14 cellular contexts compared by ENCODE assay signal in the genomic region with DNA sequence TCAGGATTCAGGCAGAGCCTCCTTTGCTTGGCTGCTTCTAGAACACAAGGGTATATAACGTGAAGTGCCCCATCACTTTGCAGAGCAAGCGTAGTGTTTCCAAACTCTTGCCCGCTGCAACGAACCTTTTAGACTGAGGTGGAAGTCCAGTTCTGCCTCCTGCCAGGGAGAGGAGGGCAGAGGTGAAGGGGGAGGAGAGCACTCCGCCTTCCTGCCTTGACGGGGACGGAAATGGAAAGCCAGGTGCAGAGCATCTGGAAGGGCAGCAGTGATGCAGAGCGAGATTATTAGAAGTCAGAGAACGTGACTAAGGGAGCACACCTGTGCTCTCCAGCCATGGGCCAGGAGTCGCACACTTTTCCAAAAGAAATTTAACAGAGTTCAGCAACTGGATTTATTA.
DNase-seq lines count a peak whose midpoint lies in the region; ATAC-seq, FAIRE-seq and TF ChIP-seq lines count a peak whose summit lies in the region.
"Had no signal": no experiment of that assay in that cellular context is flagged by ENCODE, and none has a peak within 500 bp of the region (broad histone marks: within the 10 kb centered on the region; RNA-seq: fewer than 3 reads in every experiment).

No MANE protein-coding gene starts in this region.

- H3K4me3 ChIP-seq in BLaER1 treated with 17β-estradiol and CSF1 and Interleukin-3, amounts not matched to agents 10 nM and 100 nM: no peak overlapping the region
- H3K4me3 ChIP-seq in GM12878 (no peak overlapping the region), mucosa of rectum (ENCODE audit: low read length in 2 of 2) (no peak overlapping the region), dorsolateral prefrontal cortex (no peak overlapping the region)
- H3K4me3 ChIP-seq: left lung had no signal

- BruUV-seq in GM12878 (replicated peaks; lab: Mats Ljungman, UMichigan): no TSS peak

- no peaks in the 10 kb centered on the region for H3K9me3 ChIP-seq in BLaER1 treated with 17β-estradiol and CSF1 and Interleukin-3, amounts not matched to agents 10 nM and 100 nM (replicated peaks in 1 of 11)
- H3K9me3 ChIP-seq in GM12878 (replicated peaks; ENCODE audit: control insufficient read depth, insufficient read depth, low read length) (no peaks in the 10 kb centered on the region), mucosa of rectum (ENCODE audit: control insufficient read depth in 2 of 2, low read length in 2 of 2) (no peaks in the 10 kb centered on the region)
- H3K9me3 ChIP-seq: left lung had no signal

- POLR2A ChIA-PET in GM12878 (lab: Charles Lee): interaction anchor here (1.3 kb wide), 1 partner anchor 29 kb away, joined by 3 read pairs; no protein-coding TSS in a partner anchor

- no peak for DNase-seq in GM12878 (ENCODE audit: low read depth, low spot score)
- DNase-seq in SW480 (ENCODE audit: low spot score): no peak
- DNase-seq in dorsolateral prefrontal cortex: no peak
- DNase-seq in MV-4-11 (lab: John Stamatoyannopoulos, UW): no peak
- DNase-seq: GDM1; left lung; NCI-H1436 treated with DMSO at 0.1 percent for 48 hours; NCI-H82; stimulated activated CD8-positive, alpha-beta memory T cell treated with anti-CD3 and anti-CD28 coated beads, Interleukin-4, amount 100 ng/mL, for 48 hours had no signal

- H4K20me1 ChIP-seq in BLaER1 treated with 17β-estradiol and CSF1 and Interleukin-3, amounts not matched to agents 10 nM and 100 nM: peaks cover 76 to 100% (median 100%) of the 10 kb centered on the region in 11 experiments
- peaks cover 6% of the 10 kb centered on the region; the same call in 1 of the 2 replicates for H4K20me1 ChIP-seq in GM12878 (ENCODE audit: control insufficient read depth, insufficient read depth)

- CTCF ChIA-PET in GM12878 (lab: Yijun Ruan, JAX): interaction anchor here (0.9 kb wide), 1 partner anchor 84 kb away, joined by 3 read pairs; no protein-coding TSS in a partner anchor

- FAIRE-seq in GM12878 (lab: Jason Lieb, UNC): no peak
- FAIRE-seq: frontal cortex had no signal

- WGBS in GM12878 (ENCODE audit: insufficient coverage, insufficient replicate concordance, low lambda C conversion rate, missing lambda C conversion rate): 86% methylated on average over 10 of the region's 10 CpGs

- H3K79me2 ChIP-seq in GM12878 (ENCODE audit: control insufficient read depth, insufficient read depth, low read length): peaks cover 85% of the 10 kb centered on the region

- ATAC-seq in GM21447 (IDR thresholded peaks at IDR 0.05; ENCODE audit: unreplicated experiment): peak; percentile 48
- no peak for ATAC-seq in GM12878
- no peak for ATAC-seq in HG02973 (IDR thresholded peaks at IDR 0.05; ENCODE audit: unreplicated experiment)
- ATAC-seq: left lung had no signal

- peak overlapping the region; percentile 67 to 89 (median 85); a peak in 20 of 22 replicates for H3K4me2 ChIP-seq in BLaER1 treated with 17β-estradiol and CSF1 and Interleukin-3, amounts not matched to agents 10 nM and 100 nM
- H3K4me2 ChIP-seq in GM12878 (ENCODE audit: control insufficient read depth, insufficient read depth): 0 out of 2 replicates have a peak overlapping the region, but pooled peaks have one; percentile 27

- no peak overlapping the region for H2AFZ ChIP-seq in GM12878 (ENCODE audit: control insufficient read depth, low read depth, low read length)

- TF ChIP-seq POLR2A in GM12878 (IDR thresholded peaks at IDR 0.05; ENCODE audit: low read depth, low read length): no peak

- no peak for TF ChIP-seq RAD21 in GM12878 (IDR thresholded peaks at IDR 0.05; ENCODE audit: insufficient read depth, low read depth, low read length)

- peak overlapping the region in 1 of 11 experiments; percentile 60; a peak in 3 of 22 replicates for H3K9ac ChIP-seq in BLaER1 treated with 17β-estradiol and CSF1 and Interleukin-3, amounts not matched to agents 10 nM and 100 nM
- H3K9ac ChIP-seq in GM12878 (ENCODE audit: control insufficient read depth, insufficient read depth, low read length): no peak overlapping the region
- no peak overlapping the region for H3K9ac ChIP-seq in mucosa of rectum (ENCODE audit: low read depth in 1 of 2, low read length in 2 of 2)

- RAD21 ChIA-PET in GM12878 (lab: Charles Lee; ENCODE audit: unreplicated experiment): no interaction called here

- SMC1A ChIA-PET in GM12878 (lab: Charles Lee; ENCODE audit: uncharacterized antibody, unreplicated experiment): no interaction called here

- peak overlapping the region in 3 of 11 experiments; percentile 14 to 65 (median 60); a peak in 3 of 22 replicates for H3K27ac ChIP-seq in BLaER1 treated with 17β-estradiol and CSF1 and Interleukin-3, amounts not matched to agents 10 nM and 100 nM
- no peak overlapping the region for H3K27ac ChIP-seq in GM12878 (ENCODE audit: control insufficient read depth, insufficient read depth)
- H3K27ac ChIP-seq in mucosa of rectum (ENCODE audit: low read depth in 2 of 2, low read length in 2 of 2): peak overlapping the region; percentile 25 to 46
- no peak overlapping the region for H3K27ac ChIP-seq in dorsolateral prefrontal cortex

- H3K4me1 ChIP-seq in BLaER1 treated with 17β-estradiol and CSF1 and Interleukin-3, amounts not matched to agents 10 nM and 100 nM: peaks cover 70 to 89% (median 78%) of the 10 kb centered on the region in 10 experiments
- peaks cover 16% of the 10 kb centered on the region for H3K4me1 ChIP-seq in GM12878 (ENCODE audit: control insufficient read depth, insufficient read depth, low read length)
- peaks cover 42 to 53% of the 10 kb centered on the region in 2 donors for H3K4me1 ChIP-seq in mucosa of rectum (ENCODE audit: control insufficient read depth in 2 of 2, insufficient read depth in 2 of 2, low read length in 2 of 2)

- no peak for TF ChIP-seq CTCF in GM12878 (IDR thresholded peaks at IDR 0.05 in 2 of 3, conservative IDR thresholded peaks at IDR 0.05 in 1 of 3; ENCODE audit: control insufficient read depth in 2 of 3, extremely low read depth in 1 of 3, insufficient read depth in 1 of 3, low read depth in 3 of 3, low read length in 3 of 3)
- TF ChIP-seq CTCF in dorsolateral prefrontal cortex (IDR thresholded peaks at IDR 0.05 in 54 of 56, conservative IDR thresholded peaks at IDR 0.05 in 2 of 56; ENCODE audit: low read depth in 1 of 56, partially characterized antibody in 56 of 56): no peak

- no peak for TF ChIP-seq EP300 in GM12878 (IDR thresholded peaks at IDR 0.05; ENCODE audit: borderline replicate concordance in 1 of 2, control insufficient read depth in 1 of 2, low read depth in 2 of 2, low read length in 2 of 2)

- intact Hi-C loops in GM12878 (cut with micrococcal nuclease; ENCODE audit: unreplicated experiment): no loop called here
- intact Hi-C loops in dorsolateral prefrontal cortex (cut with DNase I): no loop called here

- in situ Hi-C loops in GM12878 (cut with MboI): no loop called here

- H3K36me3 ChIP-seq in BLaER1 treated with 17β-estradiol and CSF1 and Interleukin-3, amounts not matched to agents 10 nM and 100 nM: peaks cover under 1 to 58% (median 6%) of the 10 kb centered on the region in 11 experiments; a peak in 17 of 22 replicates
- H3K36me3 ChIP-seq in GM12878 (ENCODE audit: control insufficient read depth in 2 of 2, insufficient read depth in 2 of 2, low read length in 1 of 2) (peaks cover 2 to 4% of the 10 kb centered on the region in 2 experiments; a peak in 3 of 4 replicates), mucosa of rectum (ENCODE audit: control insufficient read depth in 2 of 2, insufficient read depth in 2 of 2, low read length in 2 of 2) (peaks cover 0 to 2% of the 10 kb centered on the region in 2 donors)
- H3K36me3 ChIP-seq: left lung had no signal

- no peaks in the 10 kb centered on the region for H3K27me3 ChIP-seq in BLaER1 treated with 17β-estradiol and CSF1 and Interleukin-3, amounts not matched to agents 10 nM and 100 nM
- no peaks in the 10 kb centered on the region for H3K27me3 ChIP-seq in GM12878 (replicated peaks in 1 of 2; ENCODE audit: control insufficient read depth in 2 of 2, insufficient read depth in 2 of 2, low read length in 1 of 2)
- no peaks in the 10 kb centered on the region for H3K27me3 ChIP-seq in mucosa of rectum (ENCODE audit: control insufficient read depth in 2 of 2, insufficient read depth in 2 of 2, low read length in 2 of 2)
- no peaks in the 10 kb centered on the region for H3K27me3 ChIP-seq in dorsolateral prefrontal cortex
- H3K27me3 ChIP-seq: left lung had no signal

TF ChIP-seq in GM12878, 131 proteins besides CTCF, POLR2A, EP300 and RAD21:
- TF ChIP-seq ZNF217 (IDR thresholded peaks at IDR 0.05) (no peak), TCF3 (IDR thresholded peaks at IDR 0.05; ENCODE audit: borderline replicate concordance, insufficient read depth, low read depth, low read length) (peak; percentile 61; the same call in 1 of the 2 replicates), TCF12 (IDR thresholded peaks at IDR 0.05; ENCODE audit: low read depth, low read length) (0 out of 2 replicates have a peak, but pooled peaks have one; percentile 13)
- TF ChIP-seq, protein P1, sequence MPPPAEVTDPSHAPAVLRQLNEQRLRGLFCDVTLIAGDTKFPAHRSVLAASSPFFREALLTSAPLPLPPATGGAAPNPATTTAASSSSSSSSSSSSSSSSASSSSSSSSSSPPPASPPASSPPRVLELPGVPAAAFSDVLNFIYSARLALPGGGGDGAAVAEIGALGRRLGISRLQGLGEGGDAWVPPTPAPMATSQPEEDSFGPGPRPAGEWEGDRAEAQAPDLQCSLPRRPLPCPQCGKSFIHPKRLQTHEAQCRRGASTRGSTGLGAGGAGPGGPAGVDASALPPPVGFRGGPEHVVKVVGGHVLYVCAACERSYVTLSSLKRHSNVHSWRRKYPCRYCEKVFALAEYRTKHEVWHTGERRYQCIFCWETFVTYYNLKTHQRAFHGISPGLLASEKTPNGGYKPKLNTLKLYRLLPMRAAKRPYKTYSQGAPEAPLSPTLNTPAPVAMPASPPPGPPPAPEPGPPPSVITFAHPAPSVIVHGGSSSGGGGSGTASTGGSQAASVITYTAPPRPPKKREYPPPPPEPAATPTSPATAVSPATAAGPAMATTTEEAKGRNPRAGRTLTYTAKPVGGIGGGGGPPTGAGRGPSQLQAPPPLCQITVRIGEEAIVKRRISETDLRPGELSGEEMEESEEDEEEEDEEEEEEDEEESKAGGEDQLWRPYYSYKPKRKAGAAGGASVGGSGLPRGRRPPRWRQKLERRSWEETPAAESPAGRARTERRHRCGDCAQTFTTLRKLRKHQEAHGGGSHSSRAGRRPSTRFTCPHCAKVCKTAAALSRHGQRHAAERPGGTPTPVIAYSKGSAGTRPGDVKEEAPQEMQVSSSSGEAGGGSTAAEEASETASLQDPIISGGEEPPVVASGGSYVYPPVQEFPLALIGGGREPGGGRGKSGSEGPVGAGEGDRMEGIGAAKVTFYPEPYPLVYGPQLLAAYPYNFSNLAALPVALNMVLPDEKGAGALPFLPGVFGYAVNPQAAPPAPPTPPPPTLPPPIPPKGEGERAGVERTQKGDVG (CRISPR knock-in tag; IDR thresholded peaks at IDR 0.05): no peak

Comparison
In these comparisons a context has a peak if more than half of its experiments do, and no peak if none do; other contexts are left out.
1. H3K27ac ChIP-seq: peak in mucosa of rectum (2 of 2); none in GM12878 (single experiment) and dorsolateral prefrontal cortex (0 of 59).